In genomic region chr1:7400566-7400965, GRCh38 we compare ENCODE assay signal across 28 cellular contexts.
"Had no signal": no experiment of that assay in that cellular context is flagged by ENCODE, and none has a peak within 500 bp of the region (broad histone marks: within the 10 kb centered on the region; RNA-seq: fewer than 3 reads in every experiment).

No MANE protein-coding gene starts in this region.

- H3K27ac Mint-ChIP-seq: activated B cell treated with CpG ODN at 0.5 μM for 24 hours; activated CD4-positive, alpha-beta T cell treated with anti-CD3 and anti-CD28 coated beads for 36 hours; activated naive CD4-positive, alpha-beta T cell treated with anti-CD3 and anti-CD28 coated beads for 36 hours; activated naive CD8-positive, alpha-beta T cell treated with anti-CD3 and anti-CD28 coated beads for 36 hours; activated T-helper 1 cell treated with anti-CD3 and anti-CD28 coated beads, Interleukin-12 subunit alpha, Interleukin-12 subunit beta, Interleukin-2, Interleukin-4 antibody, amounts not matched to agents 30 ng/mL and 10 ng/mL and 1 ng/mL, durations not matched to agents 14 hours and 24 hours and 36 hours; nephron; stimulated activated memory B cell treated with anti-CD40 and anti-IgM and Interleukin-4, amounts not matched to agents 10 μg/mL and 1 μg/mL and 100 μg/mL, for 72 hours; stimulated activated naive CD8-positive, alpha-beta T cell treated with anti-CD3 and anti-CD28 coated beads, Interleukin-15, amount 100 ng/mL, for 72 hours; T-helper 2 cell treated with Interferon-gamma antibody and Interleukin-4, amounts not matched to agents 5 μg/mL and 100 μg/mL, for 36 hours had no signal

- H3K9me3 ChIP-seq: adrenal gland, right lobe of liver had no signal

- H3K36me3 ChIP-seq: adrenal gland, gastroesophageal sphincter, left ventricle myocardium inferior, right lobe of liver, tibial artery had no signal

- H3K27ac ChIP-seq: adrenal gland, coronary artery, dorsolateral prefrontal cortex, gastroesophageal sphincter, left ventricle myocardium inferior, right lobe of liver, tibial artery had no signal

- H3K4me3 ChIP-seq: adrenal gland, coronary artery, dorsolateral prefrontal cortex, gastroesophageal sphincter, hepatocyte, left ventricle myocardium inferior, right lobe of liver, tibial artery had no signal

- H3K4me1 ChIP-seq: adrenal gland, left ventricle myocardium inferior, right lobe of liver had no signal

- ATAC-seq: activated CD4-positive, alpha-beta T cell treated with anti-CD3 and anti-CD28 coated beads for 36 hours; gastroesophageal sphincter; right lobe of liver; stimulated activated memory B cell treated with anti-CD40 and anti-IgM and Interleukin-4, amounts not matched to agents 10 μg/mL and 1 μg/mL and 100 μg/mL, for 72 hours; stimulated activated naive CD8-positive, alpha-beta T cell treated with anti-CD3 and anti-CD28 coated beads, Interleukin-15, amount 100 ng/mL, for 72 hours had no signal

- H3K27me3 ChIP-seq: adrenal gland, dorsolateral prefrontal cortex, gastroesophageal sphincter, hepatocyte, right lobe of liver, tibial artery had no signal

- H2AFZ ChIP-seq: hepatocyte had no signal

- H3K4me1 Mint-ChIP-seq: activated B cell treated with CpG ODN at 0.5 μM for 24 hours; activated CD4-positive, alpha-beta T cell treated with anti-CD3 and anti-CD28 coated beads for 36 hours; activated naive CD8-positive, alpha-beta T cell treated with anti-CD3 and anti-CD28 coated beads for 36 hours; stimulated activated memory B cell treated with anti-CD40 and anti-IgM and Interleukin-4, amounts not matched to agents 10 μg/mL and 1 μg/mL and 100 μg/mL, for 72 hours; stimulated activated naive CD8-positive, alpha-beta T cell treated with anti-CD3 and anti-CD28 coated beads, Interleukin-15, amount 100 ng/mL, for 72 hours had no signal

- DNase-seq: activated B cell treated with CpG ODN at 0.5 μM for 24 hours; activated CD4-positive, alpha-beta T cell treated with anti-CD3 and anti-CD28 coated beads for 36 hours; activated CD4-positive, alpha-beta T cell treated with anti-CD3 and anti-CD28 coated beads, Interleukin-2, amount 50 U/mL, for 48 hours; activated effector memory CD4-positive, alpha-beta T cell treated with anti-CD3 and anti-CD28 coated beads, Interleukin-2, amount 50 U/mL, for 16 hours; activated naive CD4-positive, alpha-beta T cell treated with anti-CD3 and anti-CD28 coated beads for 36 hours; activated naive CD8-positive, alpha-beta T cell treated with anti-CD3 and anti-CD28 coated beads for 36 hours; activated T-cell treated with anti-CD3 and anti-CD28 coated beads, Interleukin-2, amount 50 U/mL, for 1 hour; dorsolateral prefrontal cortex; effector memory CD4-positive, alpha-beta T cell; erythroblast; islet precursor cell; left ventricle myocardium inferior; right lobe of liver; stimulated activated CD4-positive, alpha-beta T cell treated with anti-CD3 and anti-CD28 coated beads, Interleukin-1b, Interleukin-23, amount 100 ng/mL, for 48 hours; stimulated activated CD4-positive, alpha-beta T cell treated with anti-CD3 and anti-CD28 coated beads, Interleukin-4, amount 100 ng/mL, for 4 hours; stimulated activated CD8-positive, alpha-beta memory T cell treated with anti-CD3 and anti-CD28 coated beads, Interleukin-4, amount 100 ng/mL, for 48 hours; stimulated activated naive CD8-positive, alpha-beta T cell treated with anti-CD3 and anti-CD28 coated beads, Interleukin-15, amount 100 ng/mL, for 72 hours; T-helper 1 cell; tibial artery had no signal

- H3K4me2 ChIP-seq: hepatocyte had no signal

- H3K4me3 Mint-ChIP-seq: activated B cell treated with CpG ODN at 0.5 μM for 24 hours; activated CD4-positive, alpha-beta T cell treated with anti-CD3 and anti-CD28 coated beads for 36 hours; activated naive CD4-positive, alpha-beta T cell treated with anti-CD3 and anti-CD28 coated beads for 36 hours; activated naive CD8-positive, alpha-beta T cell treated with anti-CD3 and anti-CD28 coated beads for 36 hours; activated T-helper 1 cell treated with anti-CD3 and anti-CD28 coated beads, Interleukin-12 subunit alpha, Interleukin-12 subunit beta, Interleukin-2, Interleukin-4 antibody, amounts not matched to agents 30 ng/mL and 10 ng/mL and 1 ng/mL, durations not matched to agents 14 hours and 24 hours and 36 hours; brain; nephron; stimulated activated memory B cell treated with anti-CD40 and anti-IgM and Interleukin-4, amounts not matched to agents 10 μg/mL and 1 μg/mL and 100 μg/mL, for 72 hours; stimulated activated naive CD8-positive, alpha-beta T cell treated with anti-CD3 and anti-CD28 coated beads, Interleukin-15, amount 100 ng/mL, for 72 hours; T-helper 2 cell treated with Interferon-gamma antibody and Interleukin-4, amounts not matched to agents 5 μg/mL and 100 μg/mL, for 36 hours had no signal

- H3K36me3 Mint-ChIP-seq: activated naive CD8-positive, alpha-beta T cell treated with anti-CD3 and anti-CD28 coated beads for 36 hours; stimulated activated memory B cell treated with anti-CD40 and anti-IgM and Interleukin-4, amounts not matched to agents 10 μg/mL and 1 μg/mL and 100 μg/mL, for 72 hours had no signal
